ENCODE assay signal across 18 cellular contexts in the genomic region with DNA sequence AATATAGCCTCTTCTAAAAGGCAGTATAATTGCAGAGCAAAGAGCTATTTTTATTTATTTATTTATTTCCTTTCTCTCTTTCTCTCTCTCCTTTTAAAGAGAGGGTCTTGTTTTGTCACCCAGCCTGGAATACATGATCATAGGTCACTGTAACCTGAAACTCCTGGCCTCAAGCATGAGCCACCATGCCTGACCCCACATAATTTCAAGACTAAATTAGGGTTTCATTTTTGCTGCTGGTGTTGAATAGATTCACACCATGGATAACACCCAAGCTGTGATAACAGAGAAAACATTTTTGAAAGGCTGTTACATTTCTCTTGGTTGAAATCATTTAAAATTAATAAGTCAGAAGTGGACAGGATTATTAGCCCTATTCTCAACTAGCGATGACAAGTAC.
DNase-seq lines count a peak whose midpoint lies in the region; ATAC-seq and TF ChIP-seq lines count a peak whose summit lies in the region.
"Had no signal": no experiment of that assay in that cellular context is flagged by ENCODE, and none has a peak within 500 bp of the region (broad histone marks: within the 10 kb centered on the region; RNA-seq: fewer than 3 reads in every experiment).

No MANE protein-coding gene starts in this region.

- H3K27me3 ChIP-seq in A673 (replicated peaks; ENCODE audit: insufficient read depth, low read depth, low read length, poor library complexity) (no peaks in the 10 kb centered on the region), dorsolateral prefrontal cortex (no peaks in the 10 kb centered on the region)
- H3K27me3 ChIP-seq: right lobe of liver, tibial nerve had no signal

- H3K27ac ChIP-seq in A673 (ENCODE audit: low read depth, low read length, poor library complexity, severe bottlenecking) (no peak overlapping the region), dorsolateral prefrontal cortex (no peak overlapping the region)
- H3K27ac ChIP-seq: PC-9, right lobe of liver, tibial nerve had no signal

- CTCF ChIA-PET in A673 (lab: Charles Lee), result no interaction called here

- ATAC-seq in GM18498 (IDR thresholded peaks at IDR 0.05; ENCODE audit: unreplicated experiment), result peak; percentile 94
- ATAC-seq in GM19467 (IDR thresholded peaks at IDR 0.05; ENCODE audit: unreplicated experiment), result peak; percentile 95
- peak; percentile 99 for ATAC-seq in HG02759 (IDR thresholded peaks at IDR 0.05; ENCODE audit: unreplicated experiment)
- ATAC-seq in HG03565 (IDR thresholded peaks at IDR 0.05; ENCODE audit: unreplicated experiment), result peak; percentile 89
- ATAC-seq: right lobe of liver had no signal

- BruUV-seq in A673 (replicated peaks; lab: Mats Ljungman, UMichigan), result no TSS peak

- TF ChIP-seq CTCF in A673 (conservative IDR thresholded peaks at IDR 0.05; ENCODE audit: low read depth, low read length) (no peak), dorsolateral prefrontal cortex (IDR thresholded peaks at IDR 0.05 in 54 of 56, conservative IDR thresholded peaks at IDR 0.05 in 2 of 56; ENCODE audit: low read depth in 1 of 56, partially characterized antibody in 56 of 56) (no peak)

- H3K4me3 ChIP-seq in A673 (ENCODE audit: low read depth, low read length, poor library complexity, severe bottlenecking) (no peak overlapping the region), dorsolateral prefrontal cortex (no peak overlapping the region)
- H3K4me3 ChIP-seq: PC-9, right lobe of liver, tibial nerve had no signal

- intact Hi-C loops in A673 (cut with micrococcal nuclease; ENCODE audit: unreplicated experiment) (loop anchor here (2.0 kb wide), 1 partner anchor 13 kb away; no protein-coding TSS in a partner anchor), dorsolateral prefrontal cortex (cut with DNase I) (no loop called here)

- POLR2A ChIA-PET in A673 (lab: Charles Lee; ENCODE audit: low non-redundant PET), result interaction anchor here (0.6 kb wide), 1 partner anchor 467 kb away, joined by 3 read pairs; no protein-coding TSS in a partner anchor

- H3K36me3 ChIP-seq in A673 (ENCODE audit: insufficient read depth, low read length, poor library complexity, severe bottlenecking), result no peaks in the 10 kb centered on the region
- H3K36me3 ChIP-seq: right lobe of liver, tibial nerve had no signal

- H3K9me3 ChIP-seq in A673 (ENCODE audit: low read depth, low read length, poor library complexity, severe bottlenecking), result no peaks in the 10 kb centered on the region
- H3K9me3 ChIP-seq: right lobe of liver, tibial nerve had no signal

- no peak for DNase-seq in SIG-M5 treated with dmso at 0.1 percent for 504 hours (lab: John Stamatoyannopoulos, UW; ENCODE audit: unreplicated experiment)
- DNase-seq in A673 (ENCODE audit: low spot score), result no peak
- no peak for DNase-seq in dorsolateral prefrontal cortex
- DNase-seq in stimulated activated CD4-positive, alpha-beta T cell treated with anti-CD3 and anti-CD28 coated beads, Interleukin-12 subunit alpha, Interleukin-12 subunit beta, amount 100 ng/mL, for 4 hours, result no peak
- DNase-seq: anterior cingulate cortex; EL; immature natural killer cell; mesendoderm; NCI-H2029; NCI-H524 treated with DMSO at 0.1 percent for 48 hours; PC-9; right lobe of liver; stimulated activated CD4-positive, alpha-beta T cell treated with anti-CD3 and anti-CD28 coated beads, Interleukin-2, amount 100 ng/mL, for 48 hours had no signal

- no peaks in the 10 kb centered on the region for H3K4me1 ChIP-seq in A673 (ENCODE audit: insufficient read depth, low read length, poor library complexity, severe bottlenecking)
- H3K4me1 ChIP-seq: right lobe of liver, tibial nerve had no signal
